In the genomic region with DNA sequence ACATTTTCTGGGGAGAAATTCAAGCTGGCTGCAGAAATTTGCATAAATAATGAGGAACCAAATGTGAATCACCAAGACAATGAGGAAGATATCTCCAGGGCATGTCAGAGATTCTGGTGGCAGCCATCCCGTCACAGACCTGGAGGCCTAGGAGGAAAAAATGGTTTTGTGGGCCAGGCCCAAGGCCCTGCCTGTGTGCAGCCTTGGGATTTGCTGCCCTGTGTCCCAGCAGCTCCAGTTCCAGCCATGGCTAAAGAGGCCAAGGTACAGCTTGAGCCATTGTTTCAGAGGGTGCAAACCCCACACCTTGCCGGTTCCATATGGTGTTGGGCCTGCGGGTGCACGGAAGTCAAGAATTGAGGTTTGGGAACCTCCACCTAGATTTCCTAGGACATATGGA, we compare ENCODE assay signal across 33 cellular contexts.
"Had no signal": no experiment of that assay in that cellular context is flagged by ENCODE, and none has a peak within 500 bp of the region (broad histone marks: within the 10 kb centered on the region; RNA-seq: fewer than 3 reads in every experiment).

No MANE protein-coding gene starts in this region.

- H3K4me1 ChIP-seq: adrenal gland, ascending aorta, body of pancreas, breast epithelium had no signal

- H3K27me3 ChIP-seq: adrenal gland, ascending aorta, body of pancreas, brain microvascular endothelial cell, breast epithelium, cardiac muscle cell had no signal

- DNase-seq: activated effector memory CD4-positive, alpha-beta T cell treated with anti-CD3 and anti-CD28 coated beads, Interleukin-2, amount 50 U/mL, for 16 hours; activated effector memory CD4-positive, alpha-beta T cell treated with Interleukin-2 at 50 U/mL for 16 hours; activated gamma-delta T cell; activated gamma-delta T cell treated with Interleukin-2 at 50 U/mL for 16 hours; activated naive CD4-positive, alpha-beta T cell; activated naive CD4-positive, alpha-beta T cell treated with anti-CD3 and anti-CD28 coated beads for 36 hours; activated naive CD4-positive, alpha-beta T cell treated with anti-CD3 and anti-CD28 coated beads, Interleukin-2, amount 10 ng/mL, durations not matched to agents 7 days and 5 days; activated naive CD4-positive, alpha-beta T cell treated with anti-CD3 and anti-CD28 coated beads, Interleukin-2, amount 50 U/mL, for 16 hours; activated naive CD4-positive, alpha-beta T cell treated with Interleukin-2 at 50 U/mL for 16 hours; activated naive CD8-positive, alpha-beta T cell treated with anti-CD3 and anti-CD28 coated beads for 36 hours; activated naive CD8-positive, alpha-beta T cell treated with anti-CD3 and anti-CD28 coated beads, Interleukin-2, amount 10 ng/mL, durations not matched to agents 7 days and 5 days; activated naive CD8-positive, alpha-beta T cell treated with anti-CD3 and anti-CD28 coated beads, Interleukin-2, amount 50 U/mL, for 24 hours; activated T-cell treated with anti-CD3 and anti-CD28 coated beads, Interleukin-2, amount 50 U/mL, for 24 hours; activated T-cell treated with anti-CD3 and anti-CD28 coated beads, Interleukin-2, amount 50 U/mL, for 4 hours; activated T-cell treated with anti-CD3 and anti-CD28 coated beads, Interleukin-2, amount 50 U/mL, for 48 hours; activated T-cell treated with anti-CD3 and anti-CD28 coated beads, Interleukin-2, amount 50 U/mL, for 72 hours; adrenal gland; amniotic stem cell; amygdala; anterior cingulate cortex; aorta; body of pancreas; brain microvascular endothelial cell; caudate nucleus; central memory CD4-positive, alpha-beta T cell; cerebellar nuclear complex had no signal

- FAIRE-seq: astrocyte, bronchial epithelial cell had no signal

- H3K9me3 ChIP-seq: adrenal gland, ascending aorta had no signal

- H3K36me3 ChIP-seq: adrenal gland, ascending aorta, brain microvascular endothelial cell, breast epithelium, cardiac muscle cell had no signal

- H3K4me3 ChIP-seq: adrenal gland, ascending aorta, body of pancreas, breast epithelium, cardiac muscle cell had no signal

- H3K27ac ChIP-seq: adrenal gland, ascending aorta, body of pancreas, brain microvascular endothelial cell, breast epithelium, cardiac muscle cell had no signal

- ATAC-seq: activated naive CD4-positive, alpha-beta T cell treated with anti-CD3 and anti-CD28 coated beads, Interleukin-2, amount 50 U/mL, for 72 hours; activated naive CD8-positive, alpha-beta T cell treated with anti-CD3 and anti-CD28 coated beads, Interleukin-2, amount 50 U/mL, for 24 hours; activated T-cell treated with anti-CD3 and anti-CD28 coated beads, Interleukin-2, amount 50 U/mL, for 4 hours; activated T-cell treated with anti-CD3 and anti-CD28 coated beads, Interleukin-2, amount 50 U/mL, for 72 hours; activated T-helper 17 cell treated with anti-CD3 and anti-CD28 coated beads, Interleukin-2, amount 50 U/mL, for 72 hours; body of pancreas had no signal
